In genomic region chr18:55404811-55405654, GRCh38 we compare ENCODE assay signal across 10 cellular contexts.
DNase-seq lines count a peak whose midpoint lies in the region; ATAC-seq, FAIRE-seq and TF ChIP-seq lines count a peak whose summit lies in the region.
"Had no signal": no experiment of that assay in that cellular context is flagged by ENCODE, and none has a peak within 500 bp of the region (broad histone marks: within the 10 kb centered on the region; RNA-seq: fewer than 3 reads in every experiment).

No MANE protein-coding gene starts in this region.

- no peak overlapping the region for H3K4me2 ChIP-seq in HepG2 (ENCODE audit: low read depth, low read length)

- no peaks in the 10 kb centered on the region for H3K27me3 Mint-ChIP-seq in neural crest cell (ENCODE audit: low read depth)
- no peaks in the 10 kb centered on the region for H3K27me3 Mint-ChIP-seq in activated CD4-positive, alpha-beta T cell treated with anti-CD3 and anti-CD28 coated beads, Interleukin-2, amount 10 ng/mL, durations not matched to agents 7 days and 5 days

- CTCF ChIA-PET in HepG2 (lab: Yijun Ruan, JAX; ENCODE audit: low intra/inter-chr PET ratio, low total read pairs): no interaction called here
- CTCF ChIA-PET in activated CD4-positive, alpha-beta T cell treated with anti-CD3 and anti-CD28 coated beads, Interleukin-2, amount 10 ng/mL, durations not matched to agents 7 days and 5 days (lab: Charles Lee): no interaction called here

- peak overlapping the region; percentile 25 for H3K27ac Mint-ChIP-seq in neural crest cell (ENCODE audit: unreplicated experiment)
- no peak overlapping the region for H3K27ac Mint-ChIP-seq in activated CD4-positive, alpha-beta T cell treated with anti-CD3 and anti-CD28 coated beads, Interleukin-2, amount 10 ng/mL, durations not matched to agents 7 days and 5 days

- TF ChIP-seq RAD21 in HepG2 (CRISPR knock-in tag; IDR thresholded peaks at IDR 0.05): no peak

- in situ Hi-C loops in HepG2 (cut with HindIII; ENCODE audit: extremely low pct_ligation_motif_present, low pct_unique_long_range_greater_than_20kb): no loop called here

- BruUV-seq in HepG2 (replicated peaks; lab: Mats Ljungman, UMichigan): no TSS peak

- TF ChIP-seq POLR2A in HepG2 (IDR thresholded peaks at IDR 0.05; ENCODE audit: insufficient read depth in 1 of 2, low read depth in 2 of 2, low read length in 2 of 2) (no peak), right lobe of liver (IDR thresholded peaks at IDR 0.05) (no peak)

- ATAC-seq in HepG2: no peak
- ATAC-seq in right lobe of liver: no peak

- H3K36me3 Mint-ChIP-seq in neural crest cell (ENCODE audit: low read depth): no peaks in the 10 kb centered on the region
- H3K36me3 Mint-ChIP-seq in activated CD4-positive, alpha-beta T cell treated with anti-CD3 and anti-CD28 coated beads, Interleukin-2, amount 10 ng/mL, durations not matched to agents 7 days and 5 days (ENCODE audit: low read depth): no peaks in the 10 kb centered on the region

- TF ChIP-seq CTCF in HepG2 (CRISPR knock-in tag; IDR thresholded peaks at IDR 0.05): no peak
- no peak for TF ChIP-seq CTCF in right lobe of liver (IDR thresholded peaks at IDR 0.05)
- TF ChIP-seq CTCF in dorsolateral prefrontal cortex (IDR thresholded peaks at IDR 0.05 in 54 of 56, conservative IDR thresholded peaks at IDR 0.05 in 2 of 56; ENCODE audit: low read depth in 1 of 56, partially characterized antibody in 56 of 56): no peak
- TF ChIP-seq CTCF in neural crest cell (conservative IDR thresholded peaks at IDR 0.05): no peak

- no peaks in the 10 kb centered on the region for H4K20me1 ChIP-seq in HepG2 (ENCODE audit: insufficient read depth, low read length)

- WGBS in HepG2 (ENCODE audit: low lambda C conversion rate): 40% methylated on average over 8 of the region's 8 CpGs
- WGBS in right lobe of liver (ENCODE audit: insufficient coverage, low coverage, low lambda C conversion rate, missing lambda C conversion rate): 77% methylated on average over 8 of the region's 8 CpGs

- H3K4me1 ChIP-seq in HepG2 (ENCODE audit: insufficient read depth, low read length) (no peaks in the 10 kb centered on the region), right lobe of liver (no peaks in the 10 kb centered on the region)

- TF ChIP-seq EP300 in HepG2 (IDR thresholded peaks at IDR 0.05; ENCODE audit: low read depth in 2 of 2, low read length in 2 of 2) (no peak), HepG2 (CRISPR knock-in tag; IDR thresholded peaks at IDR 0.05; ENCODE audit: borderline replicate concordance) (no peak)

- H3K27ac ChIP-seq in HepG2 (ENCODE audit: extremely low read length, insufficient read depth, low read length): no peak overlapping the region
- no peak overlapping the region for H3K27ac ChIP-seq in right lobe of liver
- peak overlapping the region; percentile 88 to 100 (median 98) for H3K27ac ChIP-seq in dorsolateral prefrontal cortex

- H3K27me3 ChIP-seq in HepG2 (ENCODE audit: control insufficient read depth in 1 of 2, insufficient read depth in 2 of 2, low read length in 2 of 2): no peaks in the 10 kb centered on the region; a peak in 1 of 5 replicates
- no peaks in the 10 kb centered on the region for H3K27me3 ChIP-seq in right lobe of liver
- no peaks in the 10 kb centered on the region for H3K27me3 ChIP-seq in dorsolateral prefrontal cortex

- no peak for DNase-seq in HepG2 (ENCODE audit: low spot score)
- DNase-seq in right lobe of liver: no peak
- DNase-seq in dorsolateral prefrontal cortex: no peak
- no peak for DNase-seq in neural crest cell (ENCODE audit: low read depth, low spot score)
- no peak for DNase-seq in kidney glomerular epithelial cell (lab: John Stamatoyannopoulos, UW)
- DNase-seq in T-helper 9 cell: no peak
- no peak for DNase-seq in activated naive CD4-positive, alpha-beta T cell (lab: John Stamatoyannopoulos, UW)
- DNase-seq in activated CD4-positive, alpha-beta T cell treated with anti-CD3 and anti-CD28 coated beads, Interleukin-2, amount 10 ng/mL, durations not matched to agents 7 days and 5 days: no peak
- DNase-seq: activated gamma-delta T cell treated with Interleukin-2 at 50 U/mL for 16 hours had no signal

- no peak for FAIRE-seq in HepG2 (lab: Jason Lieb, UNC)

- no peak overlapping the region for H3K4me3 Mint-ChIP-seq in neural crest cell
- no peak overlapping the region for H3K4me3 Mint-ChIP-seq in activated CD4-positive, alpha-beta T cell treated with anti-CD3 and anti-CD28 coated beads, Interleukin-2, amount 10 ng/mL, durations not matched to agents 7 days and 5 days

- peaks cover 76% of the 10 kb centered on the region for H3K4me1 Mint-ChIP-seq in neural crest cell
- H3K4me1 Mint-ChIP-seq in activated CD4-positive, alpha-beta T cell treated with anti-CD3 and anti-CD28 coated beads, Interleukin-2, amount 10 ng/mL, durations not matched to agents 7 days and 5 days: no peaks in the 10 kb centered on the region

- no peak overlapping the region for H3K9ac ChIP-seq in HepG2 (ENCODE audit: insufficient read depth, low read depth, low read length)

- intact Hi-C loops in HepG2 (cut with micrococcal nuclease; ENCODE audit: unreplicated experiment) (no loop called here), right lobe of liver (cut with DNase I) (no loop called here), dorsolateral prefrontal cortex (cut with DNase I) (loop anchor here (2.0 to 5.0 kb wide), 2 partner anchors 58 to 182 kb away; partner anchors contain the start of gene TCF4 (in 1 of the 2))

- no peaks in the 10 kb centered on the region for H3K9me3 Mint-ChIP-seq in neural crest cell
- H3K9me3 Mint-ChIP-seq in activated CD4-positive, alpha-beta T cell treated with anti-CD3 and anti-CD28 coated beads, Interleukin-2, amount 10 ng/mL, durations not matched to agents 7 days and 5 days: no peaks in the 10 kb centered on the region

- no peaks in the 10 kb centered on the region for H3K79me2 ChIP-seq in HepG2 (ENCODE audit: insufficient read depth, low read length)

- no peak overlapping the region for H2AFZ ChIP-seq in HepG2 (ENCODE audit: low read length)

- H3K4me3 ChIP-seq in HepG2 (replicated peaks in 1 of 3; ENCODE audit: insufficient read depth in 1 of 3, low read depth in 2 of 3, low read length in 3 of 3): no peak overlapping the region
- no peak overlapping the region for H3K4me3 ChIP-seq in right lobe of liver
- H3K4me3 ChIP-seq in dorsolateral prefrontal cortex: peak overlapping the region in 58 of 59 donors; percentile 1 to 76 (median 58)
- H3K4me3 ChIP-seq: mucosa of descending colon had no signal

- H3K9me3 ChIP-seq in HepG2 (ENCODE audit: low read length): no peaks in the 10 kb centered on the region
- no peaks in the 10 kb centered on the region for H3K9me3 ChIP-seq in right lobe of liver
- H3K9me3 ChIP-seq: mucosa of descending colon had no signal

- H3K36me3 ChIP-seq in HepG2 (replicated peaks in 1 of 2; ENCODE audit: control insufficient read depth in 1 of 2, insufficient read depth in 2 of 2, low read length in 2 of 2) (no peaks in the 10 kb centered on the region), right lobe of liver (no peaks in the 10 kb centered on the region)

- POLR2A ChIA-PET in HepG2 (lab: Yijun Ruan, JAX): no interaction called here
- POLR2A ChIA-PET in activated CD4-positive, alpha-beta T cell treated with anti-CD3 and anti-CD28 coated beads, Interleukin-2, amount 10 ng/mL, durations not matched to agents 7 days and 5 days (lab: Charles Lee): no interaction called here

TF ChIP-seq in HepG2, 621 proteins besides CTCF, POLR2A, EP300 and RAD21 (continues in another document):
- no peak for TF ChIP-seq IRX3 (CRISPR knock-in tag; IDR thresholded peaks at IDR 0.05; ENCODE audit: borderline replicate concordance, low read depth)
- no peak for TF ChIP-seq ZNF577 (CRISPR knock-in tag; IDR thresholded peaks at IDR 0.05; ENCODE audit: borderline replicate concordance, low read depth)
- TF ChIP-seq ZNF564 (CRISPR knock-in tag; IDR thresholded peaks at IDR 0.05): no peak
- no peak for TF ChIP-seq ZXDC (CRISPR knock-in tag; IDR thresholded peaks at IDR 0.05)
- no peak for TF ChIP-seq NR2C2 (CRISPR knock-in tag; IDR thresholded peaks at IDR 0.05; ENCODE audit: borderline replicate concordance)
- no peak for TF ChIP-seq ZNF772 (CRISPR knock-in tag; IDR thresholded peaks at IDR 0.05)
- TF ChIP-seq WIZ (CRISPR knock-in tag; IDR thresholded peaks at IDR 0.05): no peak
- TF ChIP-seq MAFK (conservative IDR thresholded peaks at IDR 0.05 in 1 of 2, IDR thresholded peaks at IDR 0.05 in 1 of 2; ENCODE audit: low read length in 2 of 2): peak; percentile 48 to 76; a peak in 3 of 4 replicates
- TF ChIP-seq MAFF (IDR thresholded peaks at IDR 0.05; ENCODE audit: low read depth, low read length): peak; percentile 58
- TF ChIP-seq ZNF276 (CRISPR knock-in tag; IDR thresholded peaks at IDR 0.05; ENCODE audit: low read depth): no peak

Comparison
In these comparisons a context has a peak if more than half of its experiments do, and no peak if none do; other contexts are left out.
1. H3K27ac ChIP-seq: peak in dorsolateral prefrontal cortex (59 of 59); none in HepG2 (single experiment) and right lobe of liver (0 of 3).
2. H3K4me3 ChIP-seq: peak in dorsolateral prefrontal cortex (58 of 59); none in HepG2 (0 of 3) and right lobe of liver (0 of 3).
3. intact Hi-C loops: an anchor here in dorsolateral prefrontal cortex (2.0 to 5.0 kb wide); none called in HepG2 and right lobe of liver.